In the genomic region with DNA sequence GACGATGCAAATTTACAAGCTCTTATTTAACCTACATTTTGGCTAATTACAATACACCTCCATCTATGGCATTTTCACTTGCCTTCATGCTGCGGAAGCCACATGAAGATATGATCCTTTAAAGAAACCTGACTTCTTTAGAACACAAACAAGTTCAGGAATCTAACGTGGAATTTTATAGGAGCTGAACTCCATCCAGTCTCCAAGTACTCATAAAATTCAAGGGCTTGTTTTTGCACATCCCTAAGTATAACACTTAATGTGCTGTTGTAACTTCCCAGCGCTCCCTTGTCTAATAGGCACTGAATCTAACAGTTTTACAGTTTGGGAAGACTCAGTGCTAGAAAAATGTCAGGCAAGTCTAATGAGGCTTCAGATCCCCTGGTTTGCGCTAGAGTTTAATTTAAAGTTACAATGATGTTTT, we compare ENCODE assay signal across 12 cellular contexts.
"Had no signal": no experiment of that assay in that cellular context is flagged by ENCODE, and none has a peak within 500 bp of the region (broad histone marks: within the 10 kb centered on the region; RNA-seq: fewer than 3 reads in every experiment).

No MANE protein-coding gene starts in this region.

- H3K4me3 ChIP-seq: mucosa of descending colon had no signal

- H3K9me3 ChIP-seq: mucosa of descending colon, neutrophil had no signal

- H3K27ac ChIP-seq: neutrophil had no signal

- DNase-seq: activated CD4-positive, alpha-beta T cell treated with anti-CD3 and anti-CD28 coated beads, Interleukin-2, amount 10 ng/mL, durations not matched to agents 7 days and 5 days; activated CD8-positive, alpha-beta memory T cell treated with anti-CD3 and anti-CD28 coated beads for 24 hours; aorta; effector memory CD8-positive, alpha-beta T cell; erythroblast; mucosa of descending colon; naive thymus-derived CD8-positive, alpha-beta T cell; right cardiac atrium; stimulated activated naive CD8-positive, alpha-beta T cell treated with anti-CD3 and anti-CD28 coated beads, Interleukin-15, Interleukin-2, amounts not matched to agents 100 U/mL and 50 U/mL, for 24 hours; T-helper 9 cell had no signal

- ATAC-seq: effector memory CD8-positive, alpha-beta T cell; left lobe of liver; mucosa of descending colon; naive thymus-derived CD8-positive, alpha-beta T cell; right cardiac atrium; stimulated activated naive CD8-positive, alpha-beta T cell treated with anti-CD3 and anti-CD28 coated beads, Interleukin-15, Interleukin-2, amounts not matched to agents 100 U/mL and 50 U/mL, for 24 hours had no signal

- H3K36me3 ChIP-seq: neutrophil had no signal
